ENCODE assay signal across 8 cellular contexts in the genomic region with DNA sequence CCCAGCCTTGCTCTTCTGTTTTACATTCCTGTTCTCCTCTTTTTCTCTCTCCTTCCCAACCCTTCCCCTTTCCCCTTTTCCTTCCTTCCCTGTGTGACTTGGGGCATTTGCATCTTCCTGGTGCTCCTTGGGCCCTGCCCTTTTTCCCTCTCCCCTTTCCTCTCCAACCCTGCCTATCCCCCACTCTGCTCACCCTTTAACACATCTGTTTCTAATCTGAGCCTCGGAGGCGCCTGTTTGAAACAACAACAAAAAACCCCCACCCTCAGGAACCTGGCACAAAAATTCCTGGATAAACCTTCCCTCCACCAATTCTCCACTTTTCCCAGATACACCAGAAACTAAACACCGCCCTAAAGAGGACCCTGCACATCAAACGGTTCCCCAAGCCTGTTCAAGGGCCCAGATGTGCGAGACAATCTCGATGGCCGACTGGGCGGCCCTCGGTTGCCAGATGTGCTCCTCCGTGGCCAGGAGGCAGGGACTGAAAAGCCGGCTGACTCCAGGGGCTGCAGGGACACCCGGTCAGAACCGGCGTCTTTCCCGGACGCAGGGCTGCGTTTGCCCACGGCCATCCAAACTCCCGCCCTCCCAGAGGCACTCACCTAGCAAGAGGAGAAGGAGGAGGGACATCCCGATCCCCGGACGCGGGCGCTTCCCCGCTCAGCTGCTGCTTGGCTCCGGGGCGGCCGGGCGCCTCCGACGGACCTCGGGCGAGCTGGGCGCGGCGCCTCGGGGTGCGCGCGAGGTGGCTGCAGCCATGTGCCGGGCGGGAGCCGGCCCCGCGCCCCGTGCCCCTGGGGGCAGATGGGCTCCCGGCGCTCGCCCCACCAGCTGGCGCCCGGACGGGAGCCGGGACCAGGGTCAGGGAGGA. TPM values are rescaled to one million over a fixed set of nuclear protein-coding genes. Genes with fewer than 3 reads are reported as not detected.
DNase-seq lines count a peak whose midpoint lies in the region; ATAC-seq and TF ChIP-seq lines count a peak whose summit lies in the region.

No MANE protein-coding gene starts in this region.

- peaks cover 19% of the 10 kb centered on the region for H3K4me1 Mint-ChIP-seq in activated T-cell treated with anti-CD3 and anti-CD28 coated beads, Interleukin-2, amount 50 U/mL, for 4 hours (ENCODE audit: low read depth)

- H3K36me3 Mint-ChIP-seq in activated T-cell treated with anti-CD3 and anti-CD28 coated beads, Interleukin-2, amount 50 U/mL, for 4 hours (ENCODE audit: insufficient read depth): no peaks in the 10 kb centered on the region

- H3K36me3 ChIP-seq in ascending aorta (no peaks in the 10 kb centered on the region), subcutaneous abdominal adipose tissue (ENCODE audit: control insufficient read depth in 5 of 5, insufficient read depth in 5 of 5, low read length in 5 of 5) (no peaks in the 10 kb centered on the region)

- no peaks in the 10 kb centered on the region for H3K27me3 ChIP-seq in ascending aorta
- H3K27me3 ChIP-seq in subcutaneous abdominal adipose tissue (ENCODE audit: control insufficient read depth in 5 of 5, insufficient read depth in 4 of 5, low read length in 5 of 5): peaks cover 0 to 18% (median 10%) of the 10 kb centered on the region in 5 donors

- H3K4me3 Mint-ChIP-seq in activated T-cell treated with anti-CD3 and anti-CD28 coated beads, Interleukin-2, amount 50 U/mL, for 4 hours: peak overlapping the region; percentile 17

- intact Hi-C loops in ascending aorta (cut with DNase I): loop anchor here (2.0 to 5.0 kb wide), 5 partner anchors 36 to 132 kb away; a partner anchor contains a TSS

- H3K27ac ChIP-seq in ascending aorta (peak overlapping the region; percentile 92 to 96), subcutaneous abdominal adipose tissue (ENCODE audit: low read depth, low read length) (peak overlapping the region; percentile 92)

- peak; percentile 5 to 29 for ATAC-seq in activated T-cell treated with anti-CD3 and anti-CD28 coated beads, Interleukin-2, amount 50 U/mL, for 4 hours
- no peak for ATAC-seq in HG02970 (IDR thresholded peaks at IDR 0.05; ENCODE audit: low FRiP score, unreplicated experiment)

- H3K4me3 ChIP-seq in ascending aorta: peak overlapping the region; percentile 76 to 79
- peak overlapping the region; percentile 64 to 86 (median 69) for H3K4me3 ChIP-seq in subcutaneous abdominal adipose tissue (ENCODE audit: low read depth in 1 of 5, low read length in 5 of 5)

- TF ChIP-seq CTCF in ascending aorta (IDR thresholded peaks at IDR 0.05): no peak

- no peak for DNase-seq in activated T-cell treated with anti-CD3 and anti-CD28 coated beads, Interleukin-2, amount 50 U/mL, for 4 hours
- DNase-seq in activated T-cell treated with anti-CD3 and anti-CD28 coated beads, Interleukin-2, amount 50 U/mL, for 1 hour: no peak
- peak in 1 of 2 donors; percentile 75 for DNase-seq in ascending aorta (ENCODE audit: low spot score in 2 of 2)
- peak; percentile 55 for DNase-seq in iPS-NIHi7 (ENCODE audit: extremely low spot score)
- DNase-seq in GM19238 (ENCODE audit: insufficient read length, low spot score): no peak
- DNase-seq in NCI-H2107 (lab: John Stamatoyannopoulos, UW): no peak

- peaks cover 61% of the 10 kb centered on the region for H3K27me3 Mint-ChIP-seq in activated T-cell treated with anti-CD3 and anti-CD28 coated beads, Interleukin-2, amount 50 U/mL, for 4 hours (ENCODE audit: low read depth)

- H3K9me3 ChIP-seq in ascending aorta: no peaks in the 10 kb centered on the region
- H3K9me3 ChIP-seq in subcutaneous abdominal adipose tissue (ENCODE audit: control insufficient read depth in 5 of 5, low read length in 5 of 5): no peaks in the 10 kb centered on the region

- peak overlapping the region; percentile 54 to 87 (median 68) for H3K9ac ChIP-seq in subcutaneous abdominal adipose tissue (ENCODE audit: low read length in 5 of 5)

- H3K4me1 ChIP-seq in ascending aorta (peaks cover 0 to 15% of the 10 kb centered on the region in 2 donors), subcutaneous abdominal adipose tissue (ENCODE audit: control insufficient read depth in 5 of 5, insufficient read depth in 5 of 5, low read length in 5 of 5) (peaks cover 1 to 53% (median 43%) of the 10 kb centered on the region in 5 donors)

- H3K9me3 Mint-ChIP-seq in activated T-cell treated with anti-CD3 and anti-CD28 coated beads, Interleukin-2, amount 50 U/mL, for 4 hours: no peaks in the 10 kb centered on the region

RNA-seq across cellular contexts. Expression of a gene that starts 0.5 kb away (rescaled TPM):
- total RNA-seq in activated T-cell treated with anti-CD3 and anti-CD28 coated beads, Interleukin-2, amount 50 U/mL, for 4 hours: under 1 TPM; 0.11 to 0.25 (median 0.11) TPM
- 70.6 TPM for total RNA-seq in ascending aorta

Comparison
In these comparisons a context has a peak if more than half of its experiments do, and no peak if none do; other contexts are left out.
1. RNA of a gene that starts 0.5 kb away (total RNA-seq): 70.6 TPM in ascending aorta (single experiment); 0.11 to 0.25 TPM in activated T-cell treated with anti-CD3 and anti-CD28 coated beads, Interleukin-2, amount 50 U/mL, for 4 hours; every median in the first group is over 10 times any median in the second.